Comparison of ENCODE assay signal across 3 cellular contexts in genomic region chr19:49182010-49182847, GRCh38. TPM values are rescaled to one million over a fixed set of nuclear protein-coding genes. Genes with fewer than 3 reads are reported as not detected.
"Had no signal": no experiment of that assay in that cellular context is flagged by ENCODE, and none has a peak within 500 bp of the region (broad histone marks: within the 10 kb centered on the region; RNA-seq: fewer than 3 reads in every experiment).

No MANE protein-coding gene starts in this region.

RNA-seq across cellular contexts. Expression of gene HRC, which starts 27.0 kb away (rescaled TPM):
- total RNA-seq: NCI-H460, PC-9, SJSA1 had no signal
